1 cellular context compared by ENCODE assay signal in the genomic region with DNA sequence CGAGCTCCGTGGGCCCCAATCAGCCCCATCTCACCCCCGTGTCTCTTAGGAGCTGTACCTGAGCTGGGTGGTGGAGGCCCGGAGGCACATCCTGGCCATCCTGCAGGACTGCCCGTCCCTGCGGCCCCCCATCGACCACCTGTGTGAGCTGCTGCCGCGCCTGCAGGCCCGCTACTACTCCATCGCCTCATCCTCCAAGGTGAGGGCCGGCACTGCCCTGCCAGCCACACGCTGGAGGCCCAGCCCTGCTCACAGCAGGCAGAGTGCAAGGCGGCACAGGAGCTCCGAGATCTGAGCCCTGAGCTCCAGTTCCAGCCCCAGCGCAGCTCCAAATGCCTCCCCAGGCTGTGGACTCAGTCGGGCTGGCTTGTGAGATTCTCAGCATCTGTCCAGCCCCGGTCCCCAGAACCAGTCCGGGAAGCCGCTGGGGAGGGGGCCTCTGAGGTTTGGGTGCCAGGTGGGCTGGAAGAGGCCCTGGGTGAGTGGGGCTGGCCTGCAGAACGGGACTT.
TF ChIP-seq lines count a peak whose summit lies in the region.

No MANE protein-coding gene starts in this region.

TF ChIP-seq in SK-N-SH treated with all-trans-retinoic acid at 6 μM for 48 hours, 23 proteins besides CTCF, POLR2A, EP300 and RAD21 (continued from another document):
- TF ChIP-seq, protein P1, sequence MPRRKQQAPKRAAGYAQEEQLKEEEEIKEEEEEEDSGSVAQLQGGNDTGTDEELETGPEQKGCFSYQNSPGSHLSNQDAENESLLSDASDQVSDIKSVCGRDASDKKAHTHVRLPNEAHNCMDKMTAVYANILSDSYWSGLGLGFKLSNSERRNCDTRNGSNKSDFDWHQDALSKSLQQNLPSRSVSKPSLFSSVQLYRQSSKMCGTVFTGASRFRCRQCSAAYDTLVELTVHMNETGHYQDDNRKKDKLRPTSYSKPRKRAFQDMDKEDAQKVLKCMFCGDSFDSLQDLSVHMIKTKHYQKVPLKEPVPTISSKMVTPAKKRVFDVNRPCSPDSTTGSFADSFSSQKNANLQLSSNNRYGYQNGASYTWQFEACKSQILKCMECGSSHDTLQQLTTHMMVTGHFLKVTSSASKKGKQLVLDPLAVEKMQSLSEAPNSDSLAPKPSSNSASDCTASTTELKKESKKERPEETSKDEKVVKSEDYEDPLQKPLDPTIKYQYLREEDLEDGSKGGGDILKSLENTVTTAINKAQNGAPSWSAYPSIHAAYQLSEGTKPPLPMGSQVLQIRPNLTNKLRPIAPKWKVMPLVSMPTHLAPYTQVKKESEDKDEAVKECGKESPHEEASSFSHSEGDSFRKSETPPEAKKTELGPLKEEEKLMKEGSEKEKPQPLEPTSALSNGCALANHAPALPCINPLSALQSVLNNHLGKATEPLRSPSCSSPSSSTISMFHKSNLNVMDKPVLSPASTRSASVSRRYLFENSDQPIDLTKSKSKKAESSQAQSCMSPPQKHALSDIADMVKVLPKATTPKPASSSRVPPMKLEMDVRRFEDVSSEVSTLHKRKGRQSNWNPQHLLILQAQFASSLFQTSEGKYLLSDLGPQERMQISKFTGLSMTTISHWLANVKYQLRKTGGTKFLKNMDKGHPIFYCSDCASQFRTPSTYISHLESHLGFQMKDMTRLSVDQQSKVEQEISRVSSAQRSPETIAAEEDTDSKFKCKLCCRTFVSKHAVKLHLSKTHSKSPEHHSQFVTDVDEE (CRISPR knock-in tag; IDR thresholded peaks at IDR 0.05): no peak
